Comparison of ENCODE assay signal across 17 cellular contexts in the genomic region with DNA sequence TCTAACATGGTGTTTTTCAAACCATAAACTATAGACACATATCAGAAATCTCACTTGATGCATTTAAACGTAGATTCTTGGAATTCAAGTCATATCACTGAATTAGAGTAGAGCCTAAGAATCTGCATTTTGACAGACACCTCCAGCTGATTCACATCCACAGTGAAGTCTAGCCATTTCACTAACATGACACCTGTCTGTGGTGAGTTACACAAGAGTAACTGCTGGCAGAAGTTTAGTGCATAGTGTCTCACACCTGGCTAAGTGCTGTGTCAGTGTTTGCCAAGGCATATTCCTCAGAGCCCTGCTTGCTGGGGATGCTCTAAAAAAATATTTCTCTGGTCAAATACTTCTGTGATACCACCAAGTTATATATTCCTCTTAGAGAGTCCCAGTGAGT.
DNase-seq lines count a peak whose midpoint lies in the region; ATAC-seq, FAIRE-seq and TF ChIP-seq lines count a peak whose summit lies in the region.
"Had no signal": no experiment of that assay in that cellular context is flagged by ENCODE, and none has a peak within 500 bp of the region (broad histone marks: within the 10 kb centered on the region; RNA-seq: fewer than 3 reads in every experiment).

No MANE protein-coding gene starts in this region.

- no peak for TF ChIP-seq CTCF in PC-3 (conservative IDR thresholded peaks at IDR 0.05; ENCODE audit: low read depth, low read length)
- TF ChIP-seq CTCF in bronchial epithelial cell (IDR thresholded peaks at IDR 0.05; ENCODE audit: insufficient read depth, low read length, severe bottlenecking), result no peak

- H3K4ac ChIP-seq in trophoblast cell (ENCODE audit: low read depth, low read length), result no peak overlapping the region

- H3K14ac ChIP-seq in trophoblast cell (ENCODE audit: low read length), result no peak overlapping the region

- H4K20me1 ChIP-seq in PC-3 (ENCODE audit: low read length), result no peaks in the 10 kb centered on the region

- DNase-seq in PC-3 (peak; percentile 3), bronchial epithelial cell (ENCODE audit: low read depth) (peak; percentile 3), trophoblast cell (peak; percentile 24 to 39), right cardiac atrium (no peak), retina (no peak), small intestine (no peak)
- DNase-seq: AML-193; Caco-2; CD4-positive, alpha-beta T cell; H9 had no signal

- no peak overlapping the region for H3K23ac ChIP-seq in trophoblast cell (ENCODE audit: low read length)

- H3K27ac ChIP-seq in PC-3 (ENCODE audit: low read length) (no peak overlapping the region), trophoblast cell (ENCODE audit: low read depth, low read length) (no peak overlapping the region), right cardiac atrium (ENCODE audit: low read length) (no peak overlapping the region), small intestine (ENCODE audit: low read depth in 1 of 2, low read length in 1 of 2) (no peak overlapping the region)
- H3K27ac ChIP-seq: C4-2B had no signal

- H3K9ac ChIP-seq in PC-3 (ENCODE audit: low read length) (no peak overlapping the region), trophoblast cell (ENCODE audit: low read length) (no peak overlapping the region)

- H2AFZ ChIP-seq in PC-3 (ENCODE audit: low read length) (no peak overlapping the region), trophoblast cell (ENCODE audit: insufficient read depth, low read length, poor library complexity) (no peak overlapping the region)

- POLR2A ChIA-PET in PC-3 (lab: Charles Lee; ENCODE audit: unreplicated experiment), result no interaction called here

- no TSS peak for BruUV-seq in PC-3 (replicated peaks; lab: Mats Ljungman, UMichigan)

- H3K4me1 ChIP-seq in PC-3 (ENCODE audit: insufficient read depth, low read length) (no peaks in the 10 kb centered on the region), trophoblast cell (ENCODE audit: control insufficient read depth in 1 of 2, insufficient read depth in 2 of 2, low read length in 2 of 2) (no peaks in the 10 kb centered on the region), right cardiac atrium (ENCODE audit: control insufficient read depth, insufficient read depth, low read length) (no peaks in the 10 kb centered on the region), small intestine (ENCODE audit: control insufficient read depth in 2 of 2, insufficient read depth in 1 of 2, low read depth in 1 of 2, low read length in 1 of 2) (no peaks in the 10 kb centered on the region)

- H2BK120ac ChIP-seq in trophoblast cell (ENCODE audit: insufficient read depth, low read length, poor library complexity), result no peak overlapping the region

- H3K4me2 ChIP-seq in PC-3 (ENCODE audit: low read length) (no peak overlapping the region), trophoblast cell (ENCODE audit: low read length) (no peak overlapping the region)

- no peak for ATAC-seq in PC-3
- ATAC-seq in right cardiac atrium, result no peak

- H3F3A ChIP-seq in PC-3 (ENCODE audit: low read length, unreplicated experiment), result no peaks in the 10 kb centered on the region

- H4K12ac ChIP-seq in trophoblast cell (ENCODE audit: low read depth, low read length), result no peak overlapping the region

- no peak overlapping the region for H2BK12ac ChIP-seq in trophoblast cell (ENCODE audit: low read length)

- no peak overlapping the region for H2BK5ac ChIP-seq in trophoblast cell (ENCODE audit: low read depth, low read length, poor library complexity)

- H3K18ac ChIP-seq in trophoblast cell (ENCODE audit: low read length), result no peak overlapping the region

- no peaks in the 10 kb centered on the region for H3K79me1 ChIP-seq in trophoblast cell (ENCODE audit: low read length)

- no peak overlapping the region for H4K8ac ChIP-seq in trophoblast cell (ENCODE audit: low read depth, low read length)

- no peak overlapping the region for H2AK5ac ChIP-seq in trophoblast cell (ENCODE audit: low read length)

- H3K9me3 ChIP-seq in PC-3 (ENCODE audit: low read length) (no peaks in the 10 kb centered on the region), trophoblast cell (ENCODE audit: insufficient read depth, low read depth, low read length) (no peaks in the 10 kb centered on the region), right cardiac atrium (ENCODE audit: control insufficient read depth, low read length) (no peaks in the 10 kb centered on the region), small intestine (ENCODE audit: control insufficient read depth, low read depth) (no peaks in the 10 kb centered on the region)
- H3K9me3 ChIP-seq: Caco-2 had no signal

- intact Hi-C loops in PC-3 (cut with micrococcal nuclease), result no loop called here
- intact Hi-C loops in right cardiac atrium (cut with DNase I), result no loop called here

- no peak overlapping the region for H3K4me3 ChIP-seq in PC-3 (ENCODE audit: low read length)
- no peak overlapping the region for H3K4me3 ChIP-seq in bronchial epithelial cell (ENCODE audit: low read depth, low read length)
- H3K4me3 ChIP-seq in trophoblast cell (ENCODE audit: low read depth, low read length), result no peak overlapping the region
- no peak overlapping the region for H3K4me3 ChIP-seq in right cardiac atrium (ENCODE audit: low read length)
- no peak overlapping the region for H3K4me3 ChIP-seq in small intestine (ENCODE audit: low read depth in 1 of 2, low read length in 2 of 2)

- H3K79me2 ChIP-seq in PC-3 (ENCODE audit: low read length), result no peaks in the 10 kb centered on the region
- no peaks in the 10 kb centered on the region for H3K79me2 ChIP-seq in trophoblast cell (ENCODE audit: control insufficient read depth, insufficient read depth, low read length, poor library complexity)

- H3K9me2 ChIP-seq in PC-3 (replicated peaks; ENCODE audit: low read length), result no peaks in the 10 kb centered on the region

- CTCF ChIA-PET in PC-3 (lab: Charles Lee), result no interaction called here

- FAIRE-seq in bronchial epithelial cell (lab: Jason Lieb, UNC) (no peak), small intestine (lab: Jason Lieb, UNC) (no peak)
- FAIRE-seq: A204.1, D721Med, G401.6, GM12891, GM19239, H1 had no signal

- WGBS in trophoblast cell (ENCODE audit: extremely low coverage, insufficient coverage, insufficient read length), result no CpG with 5 or more reads among the region's 1 CpG
- 60% methylated on average over 1 of the region's 1 CpG for WGBS in right cardiac atrium
- WGBS in small intestine, 3 donors, result 48 to 86% (median 74%) methylated on average over 1 of the region's 1 CpG

- H3K36me3 ChIP-seq in PC-3 (ENCODE audit: low read depth, low read length), result no peaks in the 10 kb centered on the region
- H3K36me3 ChIP-seq in bronchial epithelial cell (ENCODE audit: control insufficient read depth, insufficient read depth, low read length), result no peaks in the 10 kb centered on the region
- H3K36me3 ChIP-seq in trophoblast cell (ENCODE audit: control insufficient read depth in 1 of 2, insufficient read depth in 2 of 2, low read length in 2 of 2), result no peaks in the 10 kb centered on the region
- no peaks in the 10 kb centered on the region for H3K36me3 ChIP-seq in small intestine (ENCODE audit: control insufficient read depth in 2 of 2, insufficient read depth in 2 of 2, low read length in 2 of 2)

- H3K27me3 ChIP-seq in PC-3 (ENCODE audit: low read length) (no peaks in the 10 kb centered on the region), bronchial epithelial cell (ENCODE audit: control insufficient read depth, insufficient read depth, low read length) (no peaks in the 10 kb centered on the region), trophoblast cell (ENCODE audit: insufficient read depth, low read length) (no peaks in the 10 kb centered on the region), right cardiac atrium (ENCODE audit: control insufficient read depth, insufficient read depth) (no peaks in the 10 kb centered on the region), small intestine (ENCODE audit: control insufficient read depth in 2 of 2, insufficient read depth in 2 of 2, low read length in 2 of 2) (no peaks in the 10 kb centered on the region)

- H4K91ac ChIP-seq in trophoblast cell (ENCODE audit: low read depth, low read length), result no peak overlapping the region

Comparison
In these comparisons a context has a peak if more than half of its experiments do, and no peak if none do; other contexts are left out.
1. DNase-seq: peak in PC-3 (single experiment), bronchial epithelial cell (single experiment) and trophoblast cell (2 of 2); none in right cardiac atrium (0 of 3), retina (single experiment) and small intestine (single experiment).